Comparison of ENCODE assay signal across 10 cellular contexts in genomic region chr16:73067671-73068545, GRCh38. TPM values are rescaled to one million over a fixed set of nuclear protein-coding genes. Genes with fewer than 3 reads are reported as not detected.
A peak's percentile ranks its signal among the peaks of the same experiment; 100 is the strongest.
DNase-seq lines count a peak whose midpoint lies in the region; ATAC-seq and TF ChIP-seq lines count a peak whose summit lies in the region.
"Had no signal": no experiment of that assay in that cellular context is flagged by ENCODE, and none has a peak within 500 bp of the region (broad histone marks: within the 10 kb centered on the region; RNA-seq: fewer than 3 reads in every experiment).

No MANE protein-coding gene starts in this region.

- H3K4me2 ChIP-seq in PC-3 (ENCODE audit: low read length), result peak overlapping the region; percentile 60

- H3K9me3 ChIP-seq in PC-3 (ENCODE audit: low read length) (no peaks in the 10 kb centered on the region), duodenal mucosa (ENCODE audit: control insufficient read depth in 1 of 2, low read length in 2 of 2) (no peaks in the 10 kb centered on the region), muscle layer of colon (ENCODE audit: low read length) (no peaks in the 10 kb centered on the region), subcutaneous abdominal adipose tissue (ENCODE audit: control insufficient read depth in 5 of 5, low read length in 5 of 5) (no peaks in the 10 kb centered on the region)
- no peaks in the 10 kb centered on the region for H3K9me3 ChIP-seq in CD8-positive, alpha-beta memory T cell (ENCODE audit: low read length)

- H3K4me1 ChIP-seq in PC-3 (ENCODE audit: insufficient read depth, low read length) (peaks cover 35% of the 10 kb centered on the region), duodenal mucosa (ENCODE audit: control insufficient read depth in 1 of 2, insufficient read depth in 2 of 2, low read length in 2 of 2) (peaks cover 23 to 46% of the 10 kb centered on the region in 2 donors), muscle layer of colon (ENCODE audit: insufficient read depth, low read length) (peaks cover 49% of the 10 kb centered on the region), subcutaneous abdominal adipose tissue (ENCODE audit: control insufficient read depth in 5 of 5, insufficient read depth in 5 of 5, low read length in 5 of 5) (peaks cover 5 to 76% (median 49%) of the 10 kb centered on the region in 5 donors)
- no peaks in the 10 kb centered on the region for H3K4me1 ChIP-seq in CD8-positive, alpha-beta memory T cell (ENCODE audit: insufficient read depth, low read length)

- no peak for TF ChIP-seq CTCF in PC-3 (conservative IDR thresholded peaks at IDR 0.05; ENCODE audit: low read depth, low read length)

- no peaks in the 10 kb centered on the region for H4K20me1 ChIP-seq in PC-3 (ENCODE audit: low read length)

- H3K36me3 Mint-ChIP-seq in CD8-positive, alpha-beta memory T cell, result no peaks in the 10 kb centered on the region
- H3K36me3 Mint-ChIP-seq: immature natural killer cell had no signal

- peak overlapping the region; percentile 52 for H3K9ac ChIP-seq in PC-3 (ENCODE audit: low read length)
- no peak overlapping the region for H3K9ac ChIP-seq in duodenal mucosa (ENCODE audit: low read depth in 1 of 2, low read length in 2 of 2)
- no peak overlapping the region for H3K9ac ChIP-seq in muscle layer of colon (ENCODE audit: low read length)
- H3K9ac ChIP-seq in subcutaneous abdominal adipose tissue (ENCODE audit: low read length in 5 of 5), result no peak overlapping the region

- peak overlapping the region; percentile 63; the same call in 1 of the 2 replicates for H2AFZ ChIP-seq in PC-3 (ENCODE audit: low read length)

- BruUV-seq in PC-3 (replicated peaks; lab: Mats Ljungman, UMichigan), result no TSS peak

- peaks cover 0 to 2% (median 0%) of the 10 kb centered on the region in 5 donors for H3K9me3 Mint-ChIP-seq in CD8-positive, alpha-beta memory T cell

- H3K4me3 ChIP-seq in PC-3 (ENCODE audit: low read length) (no peak overlapping the region), duodenal mucosa (ENCODE audit: low read depth in 1 of 2, low read length in 2 of 2) (no peak overlapping the region), muscle layer of colon (ENCODE audit: low read depth in 1 of 2, low read length in 2 of 2) (peak overlapping the region; percentile 33 to 35), subcutaneous abdominal adipose tissue (ENCODE audit: low read depth in 1 of 5, low read length in 5 of 5) (no peak overlapping the region)
- no peak overlapping the region for H3K4me3 ChIP-seq in CD8-positive, alpha-beta memory T cell (ENCODE audit: low read length)

- peaks cover 35 to 39% of the 10 kb centered on the region in 2 donors for H3K27me3 Mint-ChIP-seq in CD8-positive, alpha-beta memory T cell

- H3K4me3 Mint-ChIP-seq in CD8-positive, alpha-beta memory T cell, result no peak overlapping the region
- H3K4me3 Mint-ChIP-seq: immature natural killer cell had no signal

- H3K79me2 ChIP-seq in PC-3 (ENCODE audit: low read length), result no peaks in the 10 kb centered on the region

- POLR2A ChIA-PET in PC-3 (lab: Charles Lee; ENCODE audit: unreplicated experiment), result interaction anchor here (0.6 to 0.7 kb wide), 2 partner anchors 43 to 132 kb away, joined by 4 to 12 read pairs; no protein-coding TSS in a partner anchor
- POLR2A ChIA-PET in CD8-positive, alpha-beta memory T cell (lab: Charles Lee), result no interaction called here

- CTCF ChIA-PET in PC-3 (lab: Charles Lee), result no interaction called here
- CTCF ChIA-PET in CD8-positive, alpha-beta memory T cell (lab: Charles Lee), result no interaction called here

- peak overlapping the region; percentile 92 for H3K27ac ChIP-seq in PC-3 (ENCODE audit: low read length)
- peak overlapping the region; percentile 35 for H3K27ac ChIP-seq in duodenal mucosa (ENCODE audit: low read depth, low read length)
- peak overlapping the region; percentile 81 for H3K27ac ChIP-seq in muscle layer of colon (ENCODE audit: low read depth, low read length)
- peak overlapping the region; percentile 74 for H3K27ac ChIP-seq in subcutaneous abdominal adipose tissue (ENCODE audit: low read depth, low read length)
- H3K27ac ChIP-seq in CD8-positive, alpha-beta memory T cell (ENCODE audit: low read depth, low read length), result no peak overlapping the region

- no peak for ATAC-seq in PC-3
- no peak for ATAC-seq in HG03097 (IDR thresholded peaks at IDR 0.05; ENCODE audit: low FRiP score, unreplicated experiment)

- DNase-seq in PC-3 (no peak), NAMALWA (ENCODE audit: low spot score) (no peak), OCI-M1 (lab: John Stamatoyannopoulos, UW) (no peak)
- no peak for DNase-seq in CD8-positive, alpha-beta memory T cell
- DNase-seq: immature natural killer cell, NCI-H1694 treated with DMSO at 0.1 percent for 48 hours had no signal

- H3K27me3 ChIP-seq in PC-3 (ENCODE audit: low read length), result no peaks in the 10 kb centered on the region
- peaks cover 39 to 40% of the 10 kb centered on the region in 2 donors for H3K27me3 ChIP-seq in duodenal mucosa (ENCODE audit: control insufficient read depth in 1 of 2, insufficient read depth in 2 of 2, low read length in 2 of 2)
- H3K27me3 ChIP-seq in muscle layer of colon (ENCODE audit: control insufficient read depth in 1 of 2, insufficient read depth in 2 of 2, low read length in 2 of 2), result no peaks in the 10 kb centered on the region
- peaks cover 19 to 43% (median 31%) of the 10 kb centered on the region in 5 donors for H3K27me3 ChIP-seq in subcutaneous abdominal adipose tissue (ENCODE audit: control insufficient read depth in 5 of 5, insufficient read depth in 4 of 5, low read length in 5 of 5)
- H3K27me3 ChIP-seq in CD8-positive, alpha-beta memory T cell (ENCODE audit: insufficient read depth, low read length, poor library complexity, severe bottlenecking), result peaks cover 11% of the 10 kb centered on the region

- H3F3A ChIP-seq in PC-3 (ENCODE audit: low read length, unreplicated experiment), result peaks cover 4% of the 10 kb centered on the region

- intact Hi-C loops in PC-3 (cut with micrococcal nuclease), result no loop called here

- no peaks in the 10 kb centered on the region for H3K9me2 ChIP-seq in PC-3 (replicated peaks; ENCODE audit: low read length)

- no peak overlapping the region for H3K27ac Mint-ChIP-seq in CD8-positive, alpha-beta memory T cell
- H3K27ac Mint-ChIP-seq: immature natural killer cell had no signal

- H3K36me3 ChIP-seq in PC-3 (ENCODE audit: low read depth, low read length) (no peaks in the 10 kb centered on the region), duodenal mucosa (ENCODE audit: control insufficient read depth in 1 of 2, insufficient read depth in 2 of 2, low read length in 2 of 2) (no peaks in the 10 kb centered on the region), muscle layer of colon (ENCODE audit: insufficient read depth, low read length) (no peaks in the 10 kb centered on the region), subcutaneous abdominal adipose tissue (ENCODE audit: control insufficient read depth in 5 of 5, insufficient read depth in 5 of 5, low read length in 5 of 5) (no peaks in the 10 kb centered on the region)
- H3K36me3 ChIP-seq in CD8-positive, alpha-beta memory T cell (ENCODE audit: insufficient read depth, low read length), result no peaks in the 10 kb centered on the region

- H3K4me1 Mint-ChIP-seq in CD8-positive, alpha-beta memory T cell, result peaks cover 0 to 4% (median 0%) of the 10 kb centered on the region in 3 donors

RNA-seq across cellular contexts. Expression of gene ZFHX3, which starts 20.0 kb away (rescaled TPM):
- 3.5 and 4.5 TPM in 2 replicates for total RNA-seq in PC-3 (2014; rRNA removed)
- under 1 TPM; 0.20 to 0.22 TPM for total RNA-seq in CD8-positive, alpha-beta memory T cell
- polyA plus RNA-seq in CD8-positive, alpha-beta memory T cell, result 0.13 TPM

Comparison
In these comparisons a context has a peak if more than half of its experiments do, and no peak if none do; other contexts are left out.
1. H3K4me3 ChIP-seq: peak in muscle layer of colon (2 of 2); none in PC-3 (single experiment), duodenal mucosa (0 of 2), subcutaneous abdominal adipose tissue (0 of 5) and CD8-positive, alpha-beta memory T cell (single experiment).